8 cellular contexts compared by ENCODE assay signal in genomic region chr13:27953671-27954405, GRCh38. TPM values are rescaled to one million over a fixed set of nuclear protein-coding genes. Genes with fewer than 3 reads are reported as not detected.
DNase-seq lines count a peak whose midpoint lies in the region; ATAC-seq and TF ChIP-seq lines count a peak whose summit lies in the region.

No MANE protein-coding gene starts in this region.

- H3K4me1 Mint-ChIP-seq in activated naive CD4-positive, alpha-beta T cell treated with anti-CD3 and anti-CD28 coated beads, Interleukin-2, amount 50 U/mL, for 24 hours = peaks cover 7% of the 10 kb centered on the region
- peaks cover 44% of the 10 kb centered on the region for H3K4me1 Mint-ChIP-seq in progenitor cell of endocrine pancreas (ENCODE audit: low read depth)

- DNase-seq in D341Med (ENCODE audit: low spot score) = peak; percentile 91
- DNase-seq in GM20000 (ENCODE audit: low spot score) = peak; percentile 94
- peak; percentile 70 for DNase-seq in RPMI8226
- DNase-seq in heart right ventricle = peak; percentile 47 to 74
- DNase-seq in progenitor cell of endocrine pancreas (ENCODE audit: low spot score, unreplicated experiment) = peak; percentile 88
- peak; percentile 84 to 89 for DNase-seq in aorta

- TF ChIP-seq CTCF in GM20000 (IDR thresholded peaks at IDR 0.05; ENCODE audit: extremely low read depth, missing control alignments) (peak; percentile 99), heart right ventricle (IDR thresholded peaks at IDR 0.05) (peak; percentile 56 to 91 (median 82)), progenitor cell of endocrine pancreas (IDR thresholded peaks at IDR 0.05; ENCODE audit: unreplicated experiment) (peak; percentile 95)

- ATAC-seq in heart right ventricle = peak; percentile 88 to 97 (median 92)
- peak; percentile 94 for ATAC-seq in aorta (ENCODE audit: low FRiP score)

- H3K9me3 ChIP-seq in HUES6 (ENCODE audit: control insufficient read depth, insufficient read depth, low read depth, low read length) (0 out of 2 replicates have a peak, but pooled peaks cover 2% of the 10 kb centered on the region), heart right ventricle (peaks cover 0 to 10% (median 0%) of the 10 kb centered on the region in 11 donors), aorta (ENCODE audit: control insufficient read depth, low read length) (no peaks in the 10 kb centered on the region)

- peaks cover 7% of the 10 kb centered on the region for H3K9me3 Mint-ChIP-seq in activated naive CD4-positive, alpha-beta T cell treated with anti-CD3 and anti-CD28 coated beads, Interleukin-2, amount 50 U/mL, for 24 hours
- H3K9me3 Mint-ChIP-seq in progenitor cell of endocrine pancreas (ENCODE audit: low read depth) = peaks cover 7% of the 10 kb centered on the region

- peak overlapping the region; percentile 82 for H3K4me3 Mint-ChIP-seq in activated naive CD4-positive, alpha-beta T cell treated with anti-CD3 and anti-CD28 coated beads, Interleukin-2, amount 50 U/mL, for 24 hours
- peak overlapping the region; percentile 75 for H3K4me3 Mint-ChIP-seq in progenitor cell of endocrine pancreas (ENCODE audit: low read depth)

- peak overlapping the region; percentile 8 for H3K9ac ChIP-seq in HUES6 (ENCODE audit: low read length)

- intact Hi-C loops in heart right ventricle (cut with DNase I) = loop anchor here in 4 of 10 donors (10.0 kb wide), 1 partner anchor 119 kb away; no protein-coding TSS in a partner anchor
- intact Hi-C loops in aorta (cut with DNase I) = loop anchor here (10.0 kb wide), 1 partner anchor 119 kb away; no protein-coding TSS in a partner anchor

- WGBS in heart right ventricle, 2 donors = 1 to 3% methylated on average over 73 of the region's 73 CpGs
- WGBS in aorta, 2 donors = 4% methylated on average over 59 to 73 of the region's 73 CpGs

- H3K27ac ChIP-seq in HUES6 (ENCODE audit: low read depth, low read length) = no peak overlapping the region
- H3K27ac ChIP-seq in heart right ventricle = no peak overlapping the region
- H3K27ac ChIP-seq in aorta (ENCODE audit: low read depth in 1 of 2, low read length in 2 of 2) = no peak overlapping the region

- peaks cover 2% of the 10 kb centered on the region for H3K36me3 Mint-ChIP-seq in activated naive CD4-positive, alpha-beta T cell treated with anti-CD3 and anti-CD28 coated beads, Interleukin-2, amount 50 U/mL, for 24 hours
- H3K36me3 Mint-ChIP-seq in progenitor cell of endocrine pancreas (ENCODE audit: insufficient read depth) = peaks cover 15% of the 10 kb centered on the region

- H3K27me3 Mint-ChIP-seq in activated naive CD4-positive, alpha-beta T cell treated with anti-CD3 and anti-CD28 coated beads, Interleukin-2, amount 50 U/mL, for 24 hours = peaks cover 52% of the 10 kb centered on the region
- H3K27me3 Mint-ChIP-seq in progenitor cell of endocrine pancreas = peaks cover 3% of the 10 kb centered on the region

- H3K27me3 ChIP-seq in HUES6 (ENCODE audit: control insufficient read depth, insufficient read depth, low read length) (peaks cover 98% of the 10 kb centered on the region), heart right ventricle (peaks cover 18 to 99% (median 96%) of the 10 kb centered on the region in 7 donors), aorta (ENCODE audit: control insufficient read depth in 1 of 2, insufficient read depth in 2 of 2, low read length in 1 of 2) (no peaks in the 10 kb centered on the region)

- H3K27ac Mint-ChIP-seq in activated naive CD4-positive, alpha-beta T cell treated with anti-CD3 and anti-CD28 coated beads, Interleukin-2, amount 50 U/mL, for 24 hours = no peak overlapping the region
- H3K27ac Mint-ChIP-seq in progenitor cell of endocrine pancreas = peak overlapping the region; percentile 96

- no peaks in the 10 kb centered on the region for H3K36me3 ChIP-seq in HUES6 (ENCODE audit: control insufficient read depth, insufficient read depth, low read length)
- H3K36me3 ChIP-seq in heart right ventricle = no peaks in the 10 kb centered on the region
- H3K36me3 ChIP-seq in aorta (ENCODE audit: control insufficient read depth in 1 of 2, insufficient read depth in 2 of 2, low read length in 1 of 2) = no peaks in the 10 kb centered on the region

- H3K4me1 ChIP-seq in HUES6 (ENCODE audit: control insufficient read depth, insufficient read depth, low read length) (0 out of 2 replicates have a peak, but pooled peaks cover 3% of the 10 kb centered on the region), heart right ventricle (peaks cover 2 to 15% (median 13%) of the 10 kb centered on the region in 9 donors), aorta (ENCODE audit: control insufficient read depth in 1 of 2, insufficient read depth in 2 of 2, low read length in 2 of 2) (no peaks in the 10 kb centered on the region)

- H3K4me3 ChIP-seq in HUES6 (ENCODE audit: low read depth, low read length) = peak overlapping the region; percentile 51
- H3K4me3 ChIP-seq in heart right ventricle = peak overlapping the region; percentile 20 to 56 (median 44)
- H3K4me3 ChIP-seq in aorta (ENCODE audit: low read length in 2 of 2) = peak overlapping the region in 1 of 2 donors; percentile 14

RNA-seq across cellular contexts. Expression of gene CDX2, which starts 15.3 kb away (rescaled TPM):
- not detected for total RNA-seq in heart right ventricle
- polyA plus RNA-seq in heart right ventricle = not detected
- total RNA-seq in progenitor cell of endocrine pancreas = 24.8 and 31.0 TPM in 2 replicates
- not detected for total RNA-seq in aorta
- polyA plus RNA-seq in aorta = 10 to 100 TPM in 1 of 2 donors, not detected in 1; 27.7 TPM

RNA-seq across cellular contexts. Expression of gene PDX1, which starts 34.0 kb away (rescaled TPM):
- total RNA-seq in heart right ventricle (not detected), progenitor cell of endocrine pancreas (260 and 303 TPM in 2 replicates), aorta (not detected)
- polyA plus RNA-seq in heart right ventricle (not detected), aorta (1 to 10 TPM in 1 of 2 donors, not detected in 1; 5.3 TPM)

RNA-seq across cellular contexts. Expression of gene URAD, which starts 34.7 kb away (rescaled TPM):
- total RNA-seq in heart right ventricle (not detected), progenitor cell of endocrine pancreas (not detected in 2 replicates), aorta (not detected)
- polyA plus RNA-seq in heart right ventricle (under 1 TPM in 1 of 2 donors, not detected in 1; 0.07 TPM), aorta (not detected)

Comparison
In these comparisons a context has a peak if more than half of its experiments do, and no peak if none do; other contexts are left out.
1. RNA of gene CDX2, which starts 15.3 kb away (total RNA-seq): 24.8 to 31.0 TPM in progenitor cell of endocrine pancreas; not detected in aorta and not detected in heart right ventricle; every median in the first group is over 10 times any median in the second.
2. RNA of gene PDX1, which starts 34.0 kb away (total RNA-seq): 260 to 303 TPM in progenitor cell of endocrine pancreas; not detected in aorta and not detected in heart right ventricle; every median in the first group is over 100 times any median in the second.
3. Peak in every context shown above with its lines, with median percentiles within 50 percentile points of each other: DNase-seq and CTCF ChIP-seq.